In genomic region chr1:117758444-117759316, GRCh38 we compare ENCODE assay signal across 8 cellular contexts.
DNase-seq lines count a peak whose midpoint lies in the region; ATAC-seq and TF ChIP-seq lines count a peak whose summit lies in the region.

No MANE protein-coding gene starts in this region.

- H3K27me3 ChIP-seq in H9 (ENCODE audit: insufficient read depth, low read length) = no peaks in the 10 kb centered on the region
- no peaks in the 10 kb centered on the region for H3K27me3 ChIP-seq in heart right ventricle
- H3K27me3 ChIP-seq in prostate gland (replicated peaks; ENCODE audit: insufficient read depth) = no peaks in the 10 kb centered on the region

- peak overlapping the region; percentile 38 for H3K4me2 ChIP-seq in H9 (ENCODE audit: insufficient read depth, insufficient read length, low read length)

- peaks cover 7% of the 10 kb centered on the region for H3K4me1 ChIP-seq in H9 (ENCODE audit: insufficient read depth, low read length)
- peaks cover 0 to 18% (median 3%) of the 10 kb centered on the region in 9 donors for H3K4me1 ChIP-seq in heart right ventricle
- H3K4me1 ChIP-seq in prostate gland (replicated peaks) = no peaks in the 10 kb centered on the region
- H3K4me1 ChIP-seq in urinary bladder (ENCODE audit: insufficient read depth) = no peaks in the 10 kb centered on the region

- DNase-seq in Daoy (ENCODE audit: low read depth) (peak; percentile 90), H9 (peak; percentile 95), NCI-H1048 (lab: John Stamatoyannopoulos, UW) (peak; percentile 57), SKM-1 (lab: John Stamatoyannopoulos, UW; ENCODE audit: unreplicated experiment) (peak; percentile 65), heart right ventricle (peak; percentile 39 to 71), prostate gland (ENCODE audit: low spot score) (peak; percentile 74)
- peak; percentile 67 for DNase-seq in activated naive CD8-positive, alpha-beta T cell treated with anti-CD3 and anti-CD28 coated beads, Interleukin-2, amount 10 ng/mL, durations not matched to agents 7 days and 5 days

- H3K9me3 Mint-ChIP-seq in H9 = peaks cover 4 to 9% of the 10 kb centered on the region in 2 experiments; a peak in 4 of 5 replicates
- no peaks in the 10 kb centered on the region for H3K9me3 Mint-ChIP-seq in activated naive CD8-positive, alpha-beta T cell treated with anti-CD3 and anti-CD28 coated beads, Interleukin-2, amount 10 ng/mL, durations not matched to agents 7 days and 5 days

- no peaks in the 10 kb centered on the region for H3K79me2 ChIP-seq in H9 (ENCODE audit: insufficient read depth, low read length)

- POLR2A ChIA-PET in activated naive CD8-positive, alpha-beta T cell treated with anti-CD3 and anti-CD28 coated beads, Interleukin-2, amount 10 ng/mL, durations not matched to agents 7 days and 5 days (lab: Charles Lee) = no interaction called here

- H4K91ac ChIP-seq in H9 (ENCODE audit: insufficient read length, low read depth, low read length) = no peak overlapping the region

- no CpG with 5 or more reads among the region's 26 CpGs for WGBS in H9 (ENCODE audit: extremely low coverage, insufficient read length, low lambda C conversion rate)
- 16 to 18% methylated on average over 26 of the region's 26 CpGs for WGBS in heart right ventricle, 2 donors
- 14% methylated on average over 26 of the region's 26 CpGs for WGBS in prostate gland
- WGBS in urinary bladder = 18% methylated on average over 26 of the region's 26 CpGs

- peaks cover 28 to 30% of the 10 kb centered on the region in 2 experiments for H3K4me1 Mint-ChIP-seq in H9
- peaks cover 9% of the 10 kb centered on the region for H3K4me1 Mint-ChIP-seq in activated naive CD8-positive, alpha-beta T cell treated with anti-CD3 and anti-CD28 coated beads, Interleukin-2, amount 10 ng/mL, durations not matched to agents 7 days and 5 days

- H3T11ph ChIP-seq in H9 (ENCODE audit: low read length) = no peak overlapping the region

- no peak for TF ChIP-seq POLR2A in prostate gland (IDR thresholded peaks at IDR 0.05)

- H4K8ac ChIP-seq in H9 (replicated peaks; ENCODE audit: insufficient read length, low read depth, low read length) = no peak overlapping the region

- TF ChIP-seq CTCF in H9 (conservative IDR thresholded peaks at IDR 0.05) (peak; percentile 94), heart right ventricle (IDR thresholded peaks at IDR 0.05) (peak; percentile 78 to 91 (median 87)), prostate gland (IDR thresholded peaks at IDR 0.05) (peak; percentile 68 to 91 (median 76))

- no peak overlapping the region for H2BK12ac ChIP-seq in H9 (ENCODE audit: insufficient read length, low read depth, low read length)

- no peak overlapping the region for H2BK15ac ChIP-seq in H9 (ENCODE audit: low read depth, low read length)

- H3K27ac Mint-ChIP-seq in H9 = peak overlapping the region in 1 of 3 experiments; percentile 19; a peak in 1 of 7 replicates
- H3K27ac Mint-ChIP-seq in activated naive CD8-positive, alpha-beta T cell treated with anti-CD3 and anti-CD28 coated beads, Interleukin-2, amount 10 ng/mL, durations not matched to agents 7 days and 5 days = peak overlapping the region; percentile 35

- H4K5ac ChIP-seq in H9 (ENCODE audit: insufficient read length, low read depth, low read length) = no peak overlapping the region

- peak overlapping the region in 9 of 10 donors; percentile 14 to 62 (median 53) for H3K4me3 ChIP-seq in heart right ventricle
- H3K4me3 ChIP-seq in prostate gland = peak overlapping the region; percentile 16 to 19
- H3K4me3 ChIP-seq in urinary bladder (ENCODE audit: low read depth, low read length) = peak overlapping the region; percentile 19

- peak overlapping the region; percentile 55 to 69 for H3K4me3 Mint-ChIP-seq in H9
- peak overlapping the region; percentile 80 for H3K4me3 Mint-ChIP-seq in activated naive CD8-positive, alpha-beta T cell treated with anti-CD3 and anti-CD28 coated beads, Interleukin-2, amount 10 ng/mL, durations not matched to agents 7 days and 5 days

- H3K23ac ChIP-seq in H9 (ENCODE audit: insufficient read length, low read depth, low read length) = no peak overlapping the region

- peaks cover 0 to 10% (median 0%) of the 10 kb centered on the region in 3 experiments; a peak in 1 of 7 replicates for H3K36me3 Mint-ChIP-seq in H9 (ENCODE audit: insufficient read depth in 1 of 3, low read depth in 3 of 3)
- H3K36me3 Mint-ChIP-seq in activated naive CD8-positive, alpha-beta T cell treated with anti-CD3 and anti-CD28 coated beads, Interleukin-2, amount 10 ng/mL, durations not matched to agents 7 days and 5 days = no peaks in the 10 kb centered on the region

- no peak overlapping the region for H3K4ac ChIP-seq in H9 (ENCODE audit: low read depth, low read length)

- ATAC-seq in activated naive CD8-positive, alpha-beta T cell treated with anti-CD3 and anti-CD28 coated beads, Interleukin-2, amount 10 ng/mL, durations not matched to agents 7 days and 5 days (ENCODE audit: low read depth) = peak; percentile 85
- ATAC-seq in heart right ventricle = peak; percentile 88 to 96 (median 93)

- no peak overlapping the region for H3K18ac ChIP-seq in H9 (ENCODE audit: insufficient read length, low read depth, low read length)

- H3K56ac ChIP-seq in H9 (ENCODE audit: insufficient read length, low read depth, low read length) = no peak overlapping the region

- H3K27ac ChIP-seq in H9 (ENCODE audit: insufficient read length, low read depth, low read length) = no peak overlapping the region
- H3K27ac ChIP-seq in heart right ventricle = peak overlapping the region in 1 of 10 donors; percentile 37
- H3K27ac ChIP-seq in prostate gland = no peak overlapping the region
- no peak overlapping the region for H3K27ac ChIP-seq in urinary bladder (ENCODE audit: low read depth)

- H2AFZ ChIP-seq in H9 (ENCODE audit: low read length) = peak overlapping the region; percentile 24

- no peaks in the 10 kb centered on the region for H4K20me1 ChIP-seq in H9 (ENCODE audit: control insufficient read depth, insufficient read depth, insufficient read length)

- H2BK5ac ChIP-seq in H9 (ENCODE audit: insufficient read length, low read length) = no peak overlapping the region

- H3K14ac ChIP-seq in H9 (ENCODE audit: insufficient read depth, low read length) = no peak overlapping the region

- no peaks in the 10 kb centered on the region for H3K79me1 ChIP-seq in H9 (ENCODE audit: insufficient read depth, low read depth, low read length, poor library complexity, severe bottlenecking)

- intact Hi-C loops in heart right ventricle (cut with DNase I) (loop anchor here (2.0 to 10.0 kb wide), 8 partner anchors 136 to 694 kb away; partner anchors contain the start of genes TENT5C (in 4 of the 10) and TTF2 (in 3 of the 10)), prostate gland (cut with DNase I) (loop anchor here (5.0 kb wide), 1 partner anchor 139 kb away; no protein-coding TSS in a partner anchor)

- no peak overlapping the region for H3K9ac ChIP-seq in H9 (ENCODE audit: extremely low read depth, insufficient read length, low read length)

- H2AK5ac ChIP-seq in H9 (ENCODE audit: insufficient read length, low read length) = no peak overlapping the region

- no peak overlapping the region for H2BK20ac ChIP-seq in H9 (ENCODE audit: low read depth, low read length, poor library complexity, severe bottlenecking)

- H3K23me2 ChIP-seq in H9 (ENCODE audit: insufficient read length, low read depth, low read length, poor library complexity, severe bottlenecking) = no peaks in the 10 kb centered on the region

- H3K9me3 ChIP-seq in H9 (ENCODE audit: control insufficient read depth, low read depth, low read length) = no peaks in the 10 kb centered on the region
- H3K9me3 ChIP-seq in heart right ventricle = no peaks in the 10 kb centered on the region
- H3K9me3 ChIP-seq in prostate gland = no peaks in the 10 kb centered on the region

- peaks cover 6% of the 10 kb centered on the region; the same call in 1 of the 2 replicates for H3K27me3 Mint-ChIP-seq in H9 (ENCODE audit: low read depth)
- peaks cover 23% of the 10 kb centered on the region for H3K27me3 Mint-ChIP-seq in activated naive CD8-positive, alpha-beta T cell treated with anti-CD3 and anti-CD28 coated beads, Interleukin-2, amount 10 ng/mL, durations not matched to agents 7 days and 5 days

- H2BK120ac ChIP-seq in H9 (ENCODE audit: low read depth, low read length, poor library complexity, severe bottlenecking) = no peak overlapping the region

- H3K36me3 ChIP-seq in heart right ventricle (no peaks in the 10 kb centered on the region), prostate gland (no peaks in the 10 kb centered on the region), urinary bladder (ENCODE audit: insufficient read depth) (no peaks in the 10 kb centered on the region)
